Comparison of ENCODE assay signal across 1 cellular context in genomic region chr1:235919127-235919796, GRCh38.
TF ChIP-seq lines count a peak whose summit lies in the region.

No MANE protein-coding gene starts in this region.

TF ChIP-seq in GM23338, 12 proteins besides CTCF, POLR2A, EP300 and RAD21 (continued from another document):
- no peak for TF ChIP-seq JUNB (IDR thresholded peaks at IDR 0.05; ENCODE audit: unreplicated experiment)
- no peak for TF ChIP-seq ZNF462 (CRISPR knock-in tag; IDR thresholded peaks at IDR 0.05)
- no peak for TF ChIP-seq ZNF331 (CRISPR knock-in tag; IDR thresholded peaks at IDR 0.05; ENCODE audit: low read depth)
- TF ChIP-seq CREB1 (CRISPR knock-in tag; IDR thresholded peaks at IDR 0.05; ENCODE audit: low read depth): no peak
